Comparison of ENCODE assay signal across 15 cellular contexts in the genomic region with DNA sequence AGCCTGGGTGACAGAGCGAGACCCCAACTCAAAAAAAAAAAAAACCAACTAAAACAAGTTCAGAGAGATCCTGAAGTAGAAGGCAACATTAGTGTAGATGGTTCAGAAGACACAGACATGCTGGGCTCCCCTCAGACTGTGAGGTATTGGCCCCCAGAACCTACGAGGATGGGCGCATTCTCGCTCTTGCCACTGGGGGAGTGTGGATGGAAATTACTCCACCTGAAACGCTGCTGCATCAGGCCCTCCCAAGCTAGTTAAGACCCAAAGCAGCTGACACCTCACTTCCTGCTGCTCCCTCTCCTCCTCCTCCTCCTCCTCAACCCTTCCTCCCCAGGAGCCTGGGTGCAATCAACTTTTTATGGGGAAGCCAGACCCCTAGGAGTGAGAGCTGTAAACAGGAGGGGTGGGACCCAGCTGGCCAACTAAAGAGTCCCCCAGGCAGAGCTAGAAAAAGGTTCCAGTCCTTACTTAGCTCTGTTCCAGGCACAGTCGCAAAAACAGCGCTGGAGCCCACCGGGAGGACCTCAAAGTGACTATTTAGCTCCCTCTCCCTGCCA. TPM values are rescaled to one million over a fixed set of nuclear protein-coding genes. Genes with fewer than 3 reads are reported as not detected.
DNase-seq lines count a peak whose midpoint lies in the region; ATAC-seq and TF ChIP-seq lines count a peak whose summit lies in the region.
"Had no signal": no experiment of that assay in that cellular context is flagged by ENCODE, and none has a peak within 500 bp of the region (broad histone marks: within the 10 kb centered on the region; RNA-seq: fewer than 3 reads in every experiment).

No MANE protein-coding gene starts in this region.

- H3K9me3 Mint-ChIP-seq in activated CD8-positive, alpha-beta memory T cell treated with anti-CD3 and anti-CD28 coated beads, Interleukin-2, amount 10 ng/mL, durations not matched to agents 7 days and 5 days (ENCODE audit: low read depth), result no peaks in the 10 kb centered on the region
- H3K9me3 Mint-ChIP-seq: CD8-positive, alpha-beta T cell had no signal

- ATAC-seq in activated CD8-positive, alpha-beta memory T cell treated with anti-CD3 and anti-CD28 coated beads, Interleukin-2, amount 10 ng/mL, durations not matched to agents 7 days and 5 days, result peak; percentile 40
- no peak for ATAC-seq in HG02588 (IDR thresholded peaks at IDR 0.05; ENCODE audit: unreplicated experiment)
- ATAC-seq in left cardiac atrium, result no peak
- ATAC-seq: CD8-positive, alpha-beta T cell had no signal

- H3K4me3 ChIP-seq in choroid plexus epithelial cell (ENCODE audit: low read depth, low read length) (no peak overlapping the region), smooth muscle cell (no peak overlapping the region)
- H3K4me3 ChIP-seq: HAP-1, lung, skin epidermis, stomach had no signal

- H3K36me3 Mint-ChIP-seq in activated CD8-positive, alpha-beta memory T cell treated with anti-CD3 and anti-CD28 coated beads, Interleukin-2, amount 10 ng/mL, durations not matched to agents 7 days and 5 days, result no peaks in the 10 kb centered on the region
- H3K36me3 Mint-ChIP-seq: CD8-positive, alpha-beta T cell had no signal

- peaks cover 30% of the 10 kb centered on the region for H3K27me3 Mint-ChIP-seq in activated CD8-positive, alpha-beta memory T cell treated with anti-CD3 and anti-CD28 coated beads, Interleukin-2, amount 10 ng/mL, durations not matched to agents 7 days and 5 days

- no peaks in the 10 kb centered on the region for H3K36me3 ChIP-seq in smooth muscle cell (ENCODE audit: low read depth)
- H3K36me3 ChIP-seq: HAP-1, stomach had no signal

- CTCF ChIA-PET in activated CD8-positive, alpha-beta memory T cell treated with anti-CD3 and anti-CD28 coated beads, Interleukin-2, amount 10 ng/mL, durations not matched to agents 7 days and 5 days (lab: Charles Lee), result interaction anchor here (0.6 to 4.2 kb wide), 17 partner anchors 9 to 427 kb away, joined by 3 to 35 read pairs (median 3); a partner anchor contains a TSS

- no peaks in the 10 kb centered on the region for H3K27me3 ChIP-seq in smooth muscle cell (ENCODE audit: low read depth)
- H3K27me3 ChIP-seq: stomach had no signal

- H3K4me2 ChIP-seq in smooth muscle cell, result no peak overlapping the region

- peak; percentile 52 for DNase-seq in activated CD8-positive, alpha-beta memory T cell treated with anti-CD3 and anti-CD28 coated beads, Interleukin-2, amount 10 ng/mL, durations not matched to agents 7 days and 5 days
- DNase-seq in activated CD8-positive, alpha-beta memory T cell treated with anti-CD3 and anti-CD28 coated beads for 24 hours, result no peak
- DNase-seq in KBM-7 (peak; percentile 43), choroid plexus epithelial cell (ENCODE audit: low read depth) (no peak), smooth muscle cell (lab: John Stamatoyannopoulos, UW; ENCODE audit: unreplicated experiment) (no peak), HK-2 (ENCODE audit: unreplicated experiment) (no peak), left cardiac atrium (no peak)
- DNase-seq: CD8-positive, alpha-beta T cell; erythroblast; NCI-H2227 treated with DMSO at 0.1 percent for 48 hours; stomach had no signal

- H4K20me1 ChIP-seq in smooth muscle cell (ENCODE audit: low read depth), result peaks cover 99% of the 10 kb centered on the region

- no peaks in the 10 kb centered on the region for H3K9me3 ChIP-seq in smooth muscle cell (replicated peaks; ENCODE audit: low read depth)
- H3K9me3 ChIP-seq: HAP-1, stomach had no signal

- 67% methylated on average over 8 of the region's 8 CpGs for WGBS in smooth muscle cell (ENCODE audit: low lambda C conversion rate)

- H3F3A ChIP-seq in smooth muscle cell (ENCODE audit: low read depth), result peaks cover 17% of the 10 kb centered on the region

- H3K9ac ChIP-seq in smooth muscle cell (ENCODE audit: low read depth), result no peak overlapping the region

- H3K27ac ChIP-seq in smooth muscle cell (ENCODE audit: low read depth), result no peak overlapping the region
- H3K27ac ChIP-seq: stomach had no signal

- peak; percentile 47 for TF ChIP-seq CTCF in choroid plexus epithelial cell (conservative IDR thresholded peaks at IDR 0.05; ENCODE audit: low read depth, low read length)
- peak; percentile 23 for TF ChIP-seq CTCF in smooth muscle cell (IDR thresholded peaks at IDR 0.05; ENCODE audit: borderline replicate concordance, insufficient read depth, poor library complexity, severe bottlenecking)

- H3K4me1 Mint-ChIP-seq in activated CD8-positive, alpha-beta memory T cell treated with anti-CD3 and anti-CD28 coated beads, Interleukin-2, amount 10 ng/mL, durations not matched to agents 7 days and 5 days, result peaks cover 19% of the 10 kb centered on the region

- H3K4me1 ChIP-seq in smooth muscle cell (ENCODE audit: low read depth), result peaks cover 17% of the 10 kb centered on the region
- H3K4me1 ChIP-seq: HAP-1 had no signal

- in situ Hi-C loops in KBM-7 (cut with MboI; ENCODE audit: low pct_unique_long_range_greater_than_20kb, low sequenced_read_pairs), result no loop called here

- H2AFZ ChIP-seq in smooth muscle cell (ENCODE audit: low read depth), result no peak overlapping the region

- peaks cover 93% of the 10 kb centered on the region for H3K79me2 ChIP-seq in smooth muscle cell (ENCODE audit: low read depth)

- H3K4me3 Mint-ChIP-seq in activated CD8-positive, alpha-beta memory T cell treated with anti-CD3 and anti-CD28 coated beads, Interleukin-2, amount 10 ng/mL, durations not matched to agents 7 days and 5 days, result no peak overlapping the region
- H3K4me3 Mint-ChIP-seq: CD8-positive, alpha-beta T cell had no signal

- intact Hi-C loops in left cardiac atrium (cut with DNase I), result no loop called here

- no peak overlapping the region for H3K27ac Mint-ChIP-seq in activated CD8-positive, alpha-beta memory T cell treated with anti-CD3 and anti-CD28 coated beads, Interleukin-2, amount 10 ng/mL, durations not matched to agents 7 days and 5 days
- H3K27ac Mint-ChIP-seq: CD8-positive, alpha-beta T cell had no signal

RNA-seq across cellular contexts. Expression of a gene that starts 7.4 kb away (rescaled TPM):
- total RNA-seq in activated CD8-positive, alpha-beta memory T cell treated with anti-CD3 and anti-CD28 coated beads, Interleukin-2, amount 10 ng/mL, durations not matched to agents 7 days and 5 days, result 10 to 100 TPM; 12.4 to 14.5 TPM
- 37.6 and 37.9 TPM in 2 replicates for total RNA-seq in smooth muscle cell
- 30.1 and 33.4 TPM in 2 replicates for polyA plus RNA-seq in smooth muscle cell
- 10 to 100 TPM; 24.6 to 27.7 TPM for total RNA-seq in left cardiac atrium

Comparison
In these comparisons a context has a peak if more than half of its experiments do, and no peak if none do; other contexts are left out.
1. DNase-seq: peak in activated CD8-positive, alpha-beta memory T cell treated with anti-CD3 and anti-CD28 coated beads, Interleukin-2, amount 10 ng/mL, durations not matched to agents 7 days and 5 days (single experiment) and KBM-7 (single experiment); none in activated CD8-positive, alpha-beta memory T cell treated with anti-CD3 and anti-CD28 coated beads for 24 hours (single experiment), choroid plexus epithelial cell (single experiment), smooth muscle cell (single experiment), HK-2 (single experiment) and left cardiac atrium (single experiment).